Comparison of ENCODE assay signal across 1 cellular context in the genomic region with DNA sequence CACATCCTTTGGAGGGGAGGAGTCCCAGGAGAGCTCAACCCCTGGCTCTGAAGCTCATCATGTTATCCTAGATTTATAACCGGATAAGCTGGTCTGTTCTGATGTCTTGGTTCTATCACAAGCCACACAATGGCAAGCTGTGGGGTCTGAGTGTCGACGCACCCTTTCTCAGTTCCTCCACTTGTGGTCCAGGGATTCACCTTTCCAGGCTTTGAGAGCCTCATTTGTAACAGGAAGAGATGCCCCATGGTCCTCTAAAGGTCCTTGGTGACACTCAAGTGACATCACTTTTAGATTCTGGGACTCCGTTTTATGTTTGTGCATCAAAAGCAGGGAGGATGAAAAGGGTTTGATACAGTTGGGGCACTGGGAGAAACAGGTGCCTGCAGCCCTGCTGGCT.
TF ChIP-seq lines count a peak whose summit lies in the region.

No MANE protein-coding gene starts in this region.

TF ChIP-seq in GM12878, 131 proteins besides CTCF, POLR2A, EP300 and RAD21 (continued from another document and continues in another):
- TF ChIP-seq, protein P1, sequence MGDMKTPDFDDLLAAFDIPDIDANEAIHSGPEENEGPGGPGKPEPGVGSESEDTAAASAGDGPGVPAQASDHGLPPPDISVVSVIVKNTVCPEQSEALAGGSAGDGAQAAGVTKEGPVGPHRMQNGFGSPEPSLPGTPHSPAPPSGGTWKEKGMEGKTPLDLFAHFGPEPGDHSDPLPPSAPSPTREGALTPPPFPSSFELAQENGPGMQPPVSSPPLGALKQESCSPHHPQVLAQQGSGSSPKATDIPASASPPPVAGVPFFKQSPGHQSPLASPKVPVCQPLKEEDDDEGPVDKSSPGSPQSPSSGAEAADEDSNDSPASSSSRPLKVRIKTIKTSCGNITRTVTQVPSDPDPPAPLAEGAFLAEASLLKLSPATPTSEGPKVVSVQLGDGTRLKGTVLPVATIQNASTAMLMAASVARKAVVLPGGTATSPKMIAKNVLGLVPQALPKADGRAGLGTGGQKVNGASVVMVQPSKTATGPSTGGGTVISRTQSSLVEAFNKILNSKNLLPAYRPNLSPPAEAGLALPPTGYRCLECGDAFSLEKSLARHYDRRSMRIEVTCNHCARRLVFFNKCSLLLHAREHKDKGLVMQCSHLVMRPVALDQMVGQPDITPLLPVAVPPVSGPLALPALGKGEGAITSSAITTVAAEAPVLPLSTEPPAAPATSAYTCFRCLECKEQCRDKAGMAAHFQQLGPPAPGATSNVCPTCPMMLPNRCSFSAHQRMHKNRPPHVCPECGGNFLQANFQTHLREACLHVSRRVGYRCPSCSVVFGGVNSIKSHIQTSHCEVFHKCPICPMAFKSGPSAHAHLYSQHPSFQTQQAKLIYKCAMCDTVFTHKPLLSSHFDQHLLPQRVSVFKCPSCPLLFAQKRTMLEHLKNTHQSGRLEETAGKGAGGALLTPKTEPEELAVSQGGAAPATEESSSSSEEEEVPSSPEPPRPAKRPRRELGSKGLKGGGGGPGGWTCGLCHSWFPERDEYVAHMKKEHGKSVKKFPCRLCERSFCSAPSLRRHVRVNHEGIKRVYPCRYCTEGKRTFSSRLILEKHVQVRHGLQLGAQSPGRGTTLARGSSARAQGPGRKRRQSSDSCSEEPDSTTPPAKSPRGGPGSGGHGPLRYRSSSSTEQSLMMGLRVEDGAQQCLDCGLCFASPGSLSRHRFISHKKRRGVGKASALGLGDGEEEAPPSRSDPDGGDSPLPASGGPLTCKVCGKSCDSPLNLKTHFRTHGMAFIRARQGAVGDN (IDR thresholded peaks at IDR 0.05), result peak; percentile 57; the same call in 1 of the 2 replicates
- no peak for TF ChIP-seq BCLAF1 (IDR thresholded peaks at IDR 0.05)
- TF ChIP-seq FOXM1 (IDR thresholded peaks at IDR 0.05; ENCODE audit: low read depth, low read length), result no peak
- no peak for TF ChIP-seq NKRF (conservative IDR thresholded peaks at IDR 0.05)
- TF ChIP-seq IKZF1 (conservative IDR thresholded peaks at IDR 0.05), result peak; percentile 76
- TF ChIP-seq HDAC2 (IDR thresholded peaks at IDR 0.05), result no peak
- TF ChIP-seq MXI1 (IDR thresholded peaks at IDR 0.05; ENCODE audit: low read depth, low read length), result no peak
- no peak for TF ChIP-seq ZNF622 (IDR thresholded peaks at IDR 0.05)
- no peak for TF ChIP-seq RELB (IDR thresholded peaks at IDR 0.05; ENCODE audit: low read depth)
- no peak for TF ChIP-seq NFXL1 (IDR thresholded peaks at IDR 0.05; ENCODE audit: borderline replicate concordance)
- peak; percentile 67; the same call in 1 of the 2 replicates for TF ChIP-seq BCL11A (IDR thresholded peaks at IDR 0.05; ENCODE audit: low read depth, low read length)
- no peak for TF ChIP-seq ZBTB33 (IDR thresholded peaks at IDR 0.05)
- TF ChIP-seq ZNF207 (IDR thresholded peaks at IDR 0.05; ENCODE audit: borderline replicate concordance), result no peak
- no peak for TF ChIP-seq SRF (IDR thresholded peaks at IDR 0.05; ENCODE audit: low read depth in 2 of 2, low read length in 2 of 2)
- no peak for TF ChIP-seq FOXK2 (IDR thresholded peaks at IDR 0.05)
- TF ChIP-seq, protein P2, sequence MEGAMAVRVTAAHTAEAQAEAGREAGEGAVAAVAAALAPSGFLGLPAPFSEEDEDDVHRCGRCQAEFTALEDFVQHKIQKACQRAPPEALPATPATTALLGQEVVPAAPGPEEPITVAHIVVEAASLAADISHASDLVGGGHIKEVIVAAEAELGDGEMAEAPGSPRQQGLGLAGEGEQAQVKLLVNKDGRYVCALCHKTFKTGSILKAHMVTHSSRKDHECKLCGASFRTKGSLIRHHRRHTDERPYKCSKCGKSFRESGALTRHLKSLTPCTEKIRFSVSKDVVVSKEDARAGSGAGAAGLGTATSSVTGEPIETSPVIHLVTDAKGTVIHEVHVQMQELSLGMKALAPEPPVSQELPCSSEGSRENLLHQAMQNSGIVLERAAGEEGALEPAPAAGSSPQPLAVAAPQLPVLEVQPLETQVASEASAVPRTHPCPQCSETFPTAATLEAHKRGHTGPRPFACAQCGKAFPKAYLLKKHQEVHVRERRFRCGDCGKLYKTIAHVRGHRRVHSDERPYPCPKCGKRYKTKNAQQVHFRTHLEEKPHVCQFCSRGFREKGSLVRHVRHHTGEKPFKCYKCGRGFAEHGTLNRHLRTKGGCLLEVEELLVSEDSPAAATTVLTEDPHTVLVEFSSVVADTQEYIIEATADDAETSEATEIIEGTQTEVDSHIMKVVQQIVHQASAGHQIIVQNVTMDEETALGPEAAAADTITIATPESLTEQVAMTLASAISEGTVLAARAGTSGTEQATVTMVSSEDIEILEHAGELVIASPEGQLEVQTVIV (IDR thresholded peaks at IDR 0.05; ENCODE audit: borderline replicate concordance, partially characterized antibody), result no peak
- TF ChIP-seq SKIL (IDR thresholded peaks at IDR 0.05; ENCODE audit: low read depth, poor library complexity, severe bottlenecking), result no peak
- no peak for TF ChIP-seq MTA3 (IDR thresholded peaks at IDR 0.05; ENCODE audit: borderline replicate concordance, low read length)
- TF ChIP-seq NR2C2 (IDR thresholded peaks at IDR 0.05; ENCODE audit: borderline replicate concordance, control insufficient read depth, insufficient read length, low read depth), result no peak
- TF ChIP-seq, protein P3, sequence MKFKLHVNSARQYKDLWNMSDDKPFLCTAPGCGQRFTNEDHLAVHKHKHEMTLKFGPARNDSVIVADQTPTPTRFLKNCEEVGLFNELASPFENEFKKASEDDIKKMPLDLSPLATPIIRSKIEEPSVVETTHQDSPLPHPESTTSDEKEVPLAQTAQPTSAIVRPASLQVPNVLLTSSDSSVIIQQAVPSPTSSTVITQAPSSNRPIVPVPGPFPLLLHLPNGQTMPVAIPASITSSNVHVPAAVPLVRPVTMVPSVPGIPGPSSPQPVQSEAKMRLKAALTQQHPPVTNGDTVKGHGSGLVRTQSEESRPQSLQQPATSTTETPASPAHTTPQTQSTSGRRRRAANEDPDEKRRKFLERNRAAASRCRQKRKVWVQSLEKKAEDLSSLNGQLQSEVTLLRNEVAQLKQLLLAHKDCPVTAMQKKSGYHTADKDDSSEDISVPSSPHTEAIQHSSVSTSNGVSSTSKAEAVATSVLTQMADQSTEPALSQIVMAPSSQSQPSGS (IDR thresholded peaks at IDR 0.05; ENCODE audit: low read length), result no peak
- TF ChIP-seq SMAD1 (IDR thresholded peaks at IDR 0.05; ENCODE audit: low read depth, partially characterized antibody), result no peak
- TF ChIP-seq RUNX3 (IDR thresholded peaks at IDR 0.05; ENCODE audit: low read length), result no peak
- peak; percentile 87 for TF ChIP-seq ATF7 (IDR thresholded peaks at IDR 0.05; ENCODE audit: low read depth)
- no peak for TF ChIP-seq CBFB (IDR thresholded peaks at IDR 0.05; ENCODE audit: low read depth)
- TF ChIP-seq BCL3 (IDR thresholded peaks at IDR 0.05; ENCODE audit: borderline replicate concordance, insufficient read depth, low read depth, low read length, poor library complexity, severe bottlenecking), result no peak
- no peak for TF ChIP-seq EGR1 (IDR thresholded peaks at IDR 0.05; ENCODE audit: borderline replicate concordance in 1 of 2, low read depth in 2 of 2, low read length in 2 of 2)
- TF ChIP-seq, protein P4, sequence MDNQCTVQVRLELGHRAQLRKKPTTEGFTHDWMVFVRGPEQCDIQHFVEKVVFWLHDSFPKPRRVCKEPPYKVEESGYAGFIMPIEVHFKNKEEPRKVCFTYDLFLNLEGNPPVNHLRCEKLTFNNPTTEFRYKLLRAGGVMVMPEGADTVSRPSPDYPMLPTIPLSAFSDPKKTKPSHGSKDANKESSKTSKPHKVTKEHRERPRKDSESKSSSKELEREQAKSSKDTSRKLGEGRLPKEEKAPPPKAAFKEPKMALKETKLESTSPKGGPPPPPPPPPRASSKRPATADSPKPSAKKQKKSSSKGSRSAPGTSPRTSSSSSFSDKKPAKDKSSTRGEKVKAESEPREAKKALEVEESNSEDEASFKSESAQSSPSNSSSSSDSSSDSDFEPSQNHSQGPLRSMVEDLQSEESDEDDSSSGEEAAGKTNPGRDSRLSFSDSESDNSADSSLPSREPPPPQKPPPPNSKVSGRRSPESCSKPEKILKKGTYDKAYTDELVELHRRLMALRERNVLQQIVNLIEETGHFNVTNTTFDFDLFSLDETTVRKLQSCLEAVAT (IDR thresholded peaks at IDR 0.05), result no peak
- no peak for TF ChIP-seq MEF2B (IDR thresholded peaks at IDR 0.05; ENCODE audit: partially characterized antibody, poor library complexity, severe bottlenecking)
